ENCODE assay signal across 2 cellular contexts in genomic region chr20:63977392-63978276, GRCh38.
TF ChIP-seq lines count a peak whose summit lies in the region.

No MANE protein-coding gene starts in this region.

TF ChIP-seq in HCT116, 20 proteins besides CTCF, POLR2A, EP300 and RAD21:
- TF ChIP-seq SRF (IDR thresholded peaks at IDR 0.05; ENCODE audit: low read depth): no peak
- no peak for TF ChIP-seq FOSL1 (IDR thresholded peaks at IDR 0.05; ENCODE audit: low read depth)
- TF ChIP-seq POLR2AphosphoS5 (IDR thresholded peaks at IDR 0.05; ENCODE audit: low read depth, low read length): no peak
- TF ChIP-seq EZH2 (IDR thresholded peaks at IDR 0.05): no peak
- TF ChIP-seq TCF7L2 (IDR thresholded peaks at IDR 0.05; ENCODE audit: borderline replicate concordance, extremely low read depth, insufficient read depth, insufficient read length): no peak
- no peak for TF ChIP-seq YY1 (IDR thresholded peaks at IDR 0.05; ENCODE audit: extremely low read depth, insufficient replicate concordance, low read depth, low read length)

TF ChIP-seq in K562, 482 proteins besides CTCF, POLR2A, EP300 and RAD21 (continues in another document):
- TF ChIP-seq ZNF766 (CRISPR knock-in tag; conservative IDR thresholded peaks at IDR 0.05) (no peak), CBX1 (IDR thresholded peaks at IDR 0.05; ENCODE audit: low read depth) (no peak), SAFB (IDR thresholded peaks at IDR 0.05; ENCODE audit: borderline replicate concordance, low read depth, low read length) (no peak; the same call in 1 of the 2 replicates), TRIM24 (IDR thresholded peaks at IDR 0.05) (no peak), ESRRA (IDR thresholded peaks at IDR 0.05; ENCODE audit: borderline replicate concordance, low read depth) (no peak), ZNF592 (IDR thresholded peaks at IDR 0.05) (0 out of 2 replicates have a peak, but pooled peaks have one; percentile 39), XRCC5 (IDR thresholded peaks at IDR 0.05; ENCODE audit: low read depth, low read length) (0 out of 2 replicates have a peak, but pooled peaks have one; percentile 49), MXI1 (IDR thresholded peaks at IDR 0.05; ENCODE audit: low read depth, low read length) (0 out of 2 replicates have a peak, but pooled peaks have one; percentile 47), JUND (IDR thresholded peaks at IDR 0.05; ENCODE audit: borderline replicate concordance, low read depth, low read length) (peak; percentile 88), JUND (tag; IDR thresholded peaks at IDR 0.05; ENCODE audit: borderline replicate concordance, low read depth, low read length) (peak; percentile 85; the same call in 2 of the 3 replicates), ETV5 (CRISPR knock-in tag; IDR thresholded peaks at IDR 0.05; ENCODE audit: low read depth) (peak; percentile 30; the same call in 1 of the 2 replicates), MEIS2 (IDR thresholded peaks at IDR 0.05; ENCODE audit: partially characterized antibody) (peak; percentile 23), SNRNP70 (optimal IDR thresholded peaks at IDR 0.05; ENCODE audit: low read depth, low read length) (no peak), CREM (IDR thresholded peaks at IDR 0.05; ENCODE audit: low read depth) (peak; percentile 54; the same call in 1 of the 2 replicates), ZNF717 (CRISPR knock-in tag; IDR thresholded peaks at IDR 0.05) (no peak), SP1 (CRISPR knock-in tag; IDR thresholded peaks at IDR 0.05) (no peak), ZNF24 (IDR thresholded peaks at IDR 0.05) (no peak), ARID1B (IDR thresholded peaks at IDR 0.05) (peak; percentile 48; the same call in 1 of the 2 replicates), HDAC2 (IDR thresholded peaks at IDR 0.05) (0 out of 2 replicates have a peak, but pooled peaks have one; percentile 42), ZNF3 (CRISPR knock-in tag; IDR thresholded peaks at IDR 0.05) (no peak)
- TF ChIP-seq, protein P1, sequence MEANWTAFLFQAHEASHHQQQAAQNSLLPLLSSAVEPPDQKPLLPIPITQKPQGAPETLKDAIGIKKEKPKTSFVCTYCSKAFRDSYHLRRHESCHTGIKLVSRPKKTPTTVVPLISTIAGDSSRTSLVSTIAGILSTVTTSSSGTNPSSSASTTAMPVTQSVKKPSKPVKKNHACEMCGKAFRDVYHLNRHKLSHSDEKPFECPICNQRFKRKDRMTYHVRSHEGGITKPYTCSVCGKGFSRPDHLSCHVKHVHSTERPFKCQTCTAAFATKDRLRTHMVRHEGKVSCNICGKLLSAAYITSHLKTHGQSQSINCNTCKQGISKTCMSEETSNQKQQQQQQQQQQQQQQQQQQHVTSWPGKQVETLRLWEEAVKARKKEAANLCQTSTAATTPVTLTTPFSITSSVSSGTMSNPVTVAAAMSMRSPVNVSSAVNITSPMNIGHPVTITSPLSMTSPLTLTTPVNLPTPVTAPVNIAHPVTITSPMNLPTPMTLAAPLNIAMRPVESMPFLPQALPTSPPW (CRISPR knock-in tag; IDR thresholded peaks at IDR 0.05): peak; percentile 34; the same call in 1 of the 2 replicates
- TF ChIP-seq, protein P2, sequence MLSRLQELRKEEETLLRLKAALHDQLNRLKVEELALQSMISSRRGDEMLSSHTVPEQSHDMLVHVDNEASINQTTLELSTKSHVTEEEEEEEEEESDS (CRISPR knock-in tag; IDR thresholded peaks at IDR 0.05): no peak
- TF ChIP-seq, protein P3, sequence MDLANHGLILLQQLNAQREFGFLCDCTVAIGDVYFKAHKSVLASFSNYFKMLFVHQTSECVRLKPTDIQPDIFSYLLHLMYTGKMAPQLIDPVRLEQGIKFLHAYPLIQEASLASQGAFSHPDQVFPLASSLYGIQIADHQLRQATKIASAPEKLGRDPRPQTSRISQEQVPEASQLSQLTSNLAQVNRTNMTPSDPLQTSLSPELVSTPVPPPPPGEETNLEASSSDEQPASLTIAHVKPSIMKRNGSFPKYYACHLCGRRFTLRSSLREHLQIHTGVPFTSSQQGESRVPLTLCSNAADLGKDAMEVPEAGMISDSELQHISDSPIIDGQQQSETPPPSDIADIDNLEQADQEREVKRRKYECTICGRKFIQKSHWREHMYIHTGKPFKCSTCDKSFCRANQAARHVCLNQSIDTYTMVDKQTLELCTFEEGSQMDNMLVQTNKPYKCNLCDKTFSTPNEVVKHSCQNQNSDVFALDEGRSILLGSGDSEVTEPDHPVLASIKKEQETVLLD (IDR thresholded peaks at IDR 0.05): 0 out of 2 replicates have a peak, but pooled peaks have one; percentile 29
- TF ChIP-seq, protein P4, sequence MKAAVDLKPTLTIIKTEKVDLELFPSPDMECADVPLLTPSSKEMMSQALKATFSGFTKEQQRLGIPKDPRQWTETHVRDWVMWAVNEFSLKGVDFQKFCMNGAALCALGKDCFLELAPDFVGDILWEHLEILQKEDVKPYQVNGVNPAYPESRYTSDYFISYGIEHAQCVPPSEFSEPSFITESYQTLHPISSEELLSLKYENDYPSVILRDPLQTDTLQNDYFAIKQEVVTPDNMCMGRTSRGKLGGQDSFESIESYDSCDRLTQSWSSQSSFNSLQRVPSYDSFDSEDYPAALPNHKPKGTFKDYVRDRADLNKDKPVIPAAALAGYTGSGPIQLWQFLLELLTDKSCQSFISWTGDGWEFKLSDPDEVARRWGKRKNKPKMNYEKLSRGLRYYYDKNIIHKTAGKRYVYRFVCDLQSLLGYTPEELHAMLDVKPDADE (conservative IDR thresholded peaks at IDR 0.05; ENCODE audit: control insufficient read depth, low read depth, low read length): peak; percentile 67; the same call in 1 of the 2 replicates
- TF ChIP-seq, protein P5, sequence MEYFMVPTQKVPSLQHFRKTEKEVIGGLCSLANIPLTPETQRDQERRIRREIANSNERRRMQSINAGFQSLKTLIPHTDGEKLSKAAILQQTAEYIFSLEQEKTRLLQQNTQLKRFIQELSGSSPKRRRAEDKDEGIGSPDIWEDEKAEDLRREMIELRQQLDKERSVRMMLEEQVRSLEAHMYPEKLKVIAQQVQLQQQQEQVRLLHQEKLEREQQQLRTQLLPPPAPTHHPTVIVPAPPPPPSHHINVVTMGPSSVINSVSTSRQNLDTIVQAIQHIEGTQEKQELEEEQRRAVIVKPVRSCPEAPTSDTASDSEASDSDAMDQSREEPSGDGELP (CRISPR knock-in tag; IDR thresholded peaks at IDR 0.05; ENCODE audit: borderline replicate concordance): peak; percentile 94
- TF ChIP-seq, protein P6, sequence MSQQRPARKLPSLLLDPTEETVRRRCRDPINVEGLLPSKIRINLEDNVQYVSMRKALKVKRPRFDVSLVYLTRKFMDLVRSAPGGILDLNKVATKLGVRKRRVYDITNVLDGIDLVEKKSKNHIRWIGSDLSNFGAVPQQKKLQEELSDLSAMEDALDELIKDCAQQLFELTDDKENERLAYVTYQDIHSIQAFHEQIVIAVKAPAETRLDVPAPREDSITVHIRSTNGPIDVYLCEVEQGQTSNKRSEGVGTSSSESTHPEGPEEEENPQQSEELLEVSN (IDR thresholded peaks at IDR 0.05; ENCODE audit: borderline replicate concordance in 1 of 2, extremely low read depth in 1 of 2, insufficient read depth in 1 of 2, insufficient read length in 1 of 2, low read depth in 1 of 2, low read length in 1 of 2, poor library complexity in 1 of 2, severe bottlenecking in 1 of 2): peak in 1 of 2 experiments; percentile 45
- TF ChIP-seq, protein P7, sequence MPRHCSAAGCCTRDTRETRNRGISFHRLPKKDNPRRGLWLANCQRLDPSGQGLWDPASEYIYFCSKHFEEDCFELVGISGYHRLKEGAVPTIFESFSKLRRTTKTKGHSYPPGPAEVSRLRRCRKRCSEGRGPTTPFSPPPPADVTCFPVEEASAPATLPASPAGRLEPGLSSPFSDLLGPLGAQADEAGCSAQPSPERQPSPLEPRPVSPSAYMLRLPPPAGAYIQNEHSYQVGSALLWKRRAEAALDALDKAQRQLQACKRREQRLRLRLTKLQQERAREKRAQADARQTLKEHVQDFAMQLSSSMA (CRISPR knock-in tag; IDR thresholded peaks at IDR 0.05): no peak
- TF ChIP-seq, protein P8, sequence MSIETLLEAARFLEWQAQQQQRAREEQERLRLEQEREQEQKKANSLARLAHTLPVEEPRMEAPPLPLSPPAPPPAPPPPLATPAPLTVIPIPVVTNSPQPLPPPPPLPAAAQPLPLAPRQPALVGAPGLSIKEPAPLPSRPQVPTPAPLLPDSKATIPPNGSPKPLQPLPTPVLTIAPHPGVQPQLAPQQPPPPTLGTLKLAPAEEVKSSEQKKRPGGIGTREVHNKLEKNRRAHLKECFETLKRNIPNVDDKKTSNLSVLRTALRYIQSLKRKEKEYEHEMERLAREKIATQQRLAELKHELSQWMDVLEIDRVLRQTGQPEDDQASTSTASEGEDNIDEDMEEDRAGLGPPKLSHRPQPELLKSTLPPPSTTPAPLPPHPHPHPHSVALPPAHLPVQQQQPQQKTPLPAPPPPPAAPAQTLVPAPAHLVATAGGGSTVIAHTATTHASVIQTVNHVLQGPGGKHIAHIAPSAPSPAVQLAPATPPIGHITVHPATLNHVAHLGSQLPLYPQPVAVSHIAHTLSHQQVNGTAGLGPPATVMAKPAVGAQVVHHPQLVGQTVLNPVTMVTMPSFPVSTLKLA (conservative IDR thresholded peaks at IDR 0.05): peak; percentile 72 to 81
- TF ChIP-seq, protein P9, sequence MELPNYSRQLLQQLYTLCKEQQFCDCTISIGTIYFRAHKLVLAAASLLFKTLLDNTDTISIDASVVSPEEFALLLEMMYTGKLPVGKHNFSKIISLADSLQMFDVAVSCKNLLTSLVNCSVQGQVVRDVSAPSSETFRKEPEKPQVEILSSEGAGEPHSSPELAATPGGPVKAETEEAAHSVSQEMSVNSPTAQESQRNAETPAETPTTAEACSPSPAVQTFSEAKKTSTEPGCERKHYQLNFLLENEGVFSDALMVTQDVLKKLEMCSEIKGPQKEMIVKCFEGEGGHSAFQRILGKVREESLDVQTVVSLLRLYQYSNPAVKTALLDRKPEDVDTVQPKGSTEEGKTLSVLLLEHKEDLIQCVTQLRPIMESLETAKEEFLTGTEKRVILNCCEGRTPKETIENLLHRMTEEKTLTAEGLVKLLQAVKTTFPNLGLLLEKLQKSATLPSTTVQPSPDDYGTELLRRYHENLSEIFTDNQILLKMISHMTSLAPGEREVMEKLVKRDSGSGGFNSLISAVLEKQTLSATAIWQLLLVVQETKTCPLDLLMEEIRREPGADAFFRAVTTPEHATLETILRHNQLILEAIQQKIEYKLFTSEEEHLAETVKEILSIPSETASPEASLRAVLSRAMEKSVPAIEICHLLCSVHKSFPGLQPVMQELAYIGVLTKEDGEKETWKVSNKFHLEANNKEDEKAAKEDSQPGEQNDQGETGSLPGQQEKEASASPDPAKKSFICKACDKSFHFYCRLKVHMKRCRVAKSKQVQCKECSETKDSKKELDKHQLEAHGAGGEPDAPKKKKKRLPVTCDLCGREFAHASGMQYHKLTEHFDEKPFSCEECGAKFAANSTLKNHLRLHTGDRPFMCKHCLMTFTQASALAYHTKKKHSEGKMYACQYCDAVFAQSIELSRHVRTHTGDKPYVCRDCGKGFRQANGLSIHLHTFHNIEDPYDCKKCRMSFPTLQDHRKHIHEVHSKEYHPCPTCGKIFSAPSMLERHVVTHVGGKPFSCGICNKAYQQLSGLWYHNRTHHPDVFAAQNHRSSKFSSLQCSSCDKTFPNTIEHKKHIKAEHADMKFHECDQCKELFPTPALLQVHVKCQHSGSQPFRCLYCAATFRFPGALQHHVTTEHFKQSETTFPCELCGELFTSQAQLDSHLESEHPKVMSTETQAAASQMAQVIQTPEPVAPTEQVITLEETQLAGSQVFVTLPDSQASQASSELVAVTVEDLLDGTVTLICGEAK (IDR thresholded peaks at IDR 0.05): no peak
- TF ChIP-seq, protein P9 (CRISPR knock-in tag; IDR thresholded peaks at IDR 0.05): no peak
